ENCODE assay signal across 8 cellular contexts in genomic region chr12:46494424-46494823, GRCh38.
DNase-seq lines count a peak whose midpoint lies in the region; TF ChIP-seq lines count a peak whose summit lies in the region.

No MANE protein-coding gene starts in this region.

- no peak for TF ChIP-seq POLR2A in spleen (IDR thresholded peaks at IDR 0.05)

- H3K27me3 ChIP-seq in H7 (ENCODE audit: control insufficient read depth, insufficient read depth, low read length) (no peaks in the 10 kb centered on the region), spleen (replicated peaks in 1 of 7) (no peaks in the 10 kb centered on the region)

- H3K4me3 ChIP-seq in H7 (ENCODE audit: insufficient read depth, low read depth, low read length) (no peak overlapping the region), spleen (no peak overlapping the region)

- no peak for TF ChIP-seq CTCF in VCaP (conservative IDR thresholded peaks at IDR 0.05)
- TF ChIP-seq CTCF in spleen (IDR thresholded peaks at IDR 0.05 in 8 of 11, conservative IDR thresholded peaks at IDR 0.05 in 3 of 11), result no peak

- H3K27ac ChIP-seq in VCaP (peak overlapping the region; percentile 64), spleen (peak overlapping the region in 5 of 8 donors; percentile 3 to 40 (median 28))

- no peaks in the 10 kb centered on the region for H3K36me3 ChIP-seq in H7 (replicated peaks; ENCODE audit: control insufficient read depth, insufficient read depth, low read length)
- H3K36me3 ChIP-seq in spleen, result no peaks in the 10 kb centered on the region

- peak; percentile 7 for DNase-seq in H7
- peak; percentile 18 for DNase-seq in hepatic stellate cell (ENCODE audit: low spot score)
- no peak for DNase-seq in spleen
- DNase-seq in NCI-H2029 treated with DMSO at 0.1 percent for 48 hours (lab: John Stamatoyannopoulos, UW), result no peak
- no peak for DNase-seq in NCI-H146 treated with DMSO at 0.1 percent for 48 hours (lab: John Stamatoyannopoulos, UW; ENCODE audit: unreplicated experiment)
- DNase-seq in globus pallidus (ENCODE audit: low spot score), result no peak
- DNase-seq in NCI-H524 (lab: John Stamatoyannopoulos, UW), result no peak

- H3K4me1 ChIP-seq in spleen, result peaks cover 0 to 13% (median 0%) of the 10 kb centered on the region in 6 donors

- intact Hi-C loops in spleen (cut with DNase I; ENCODE audit: low total_unique reads), result no loop called here

- H3K9me3 ChIP-seq in spleen, result no peaks in the 10 kb centered on the region

- WGBS in spleen, 5 donors, result 50 to 66% (median 58%) methylated on average over 1 of the region's 1 CpG

Comparison
In these comparisons a context has a peak if more than half of its experiments do, and no peak if none do; other contexts are left out.
1. DNase-seq: peak in H7 (single experiment) and hepatic stellate cell (single experiment); none in spleen (single experiment), NCI-H2029 treated with DMSO at 0.1 percent for 48 hours (single experiment), NCI-H146 treated with DMSO at 0.1 percent for 48 hours (single experiment), globus pallidus (single experiment) and NCI-H524 (0 of 2).